2 cellular contexts compared by ENCODE assay signal in genomic region chr4:44447563-44448504, GRCh38.
TF ChIP-seq lines count a peak whose summit lies in the region.

No MANE protein-coding gene starts in this region.

TF ChIP-seq in A549, 52 proteins besides CTCF, POLR2A, EP300 and RAD21:
- TF ChIP-seq, protein P1, sequence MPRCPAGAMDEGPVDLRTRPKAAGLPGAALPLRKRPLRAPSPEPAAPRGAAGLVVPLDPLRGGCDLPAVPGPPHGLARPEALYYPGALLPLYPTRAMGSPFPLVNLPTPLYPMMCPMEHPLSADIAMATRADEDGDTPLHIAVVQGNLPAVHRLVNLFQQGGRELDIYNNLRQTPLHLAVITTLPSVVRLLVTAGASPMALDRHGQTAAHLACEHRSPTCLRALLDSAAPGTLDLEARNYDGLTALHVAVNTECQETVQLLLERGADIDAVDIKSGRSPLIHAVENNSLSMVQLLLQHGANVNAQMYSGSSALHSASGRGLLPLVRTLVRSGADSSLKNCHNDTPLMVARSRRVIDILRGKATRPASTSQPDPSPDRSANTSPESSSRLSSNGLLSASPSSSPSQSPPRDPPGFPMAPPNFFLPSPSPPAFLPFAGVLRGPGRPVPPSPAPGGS (IDR thresholded peaks at IDR 0.05): no peak
- TF ChIP-seq NPAS2 (CRISPR knock-in tag; IDR thresholded peaks at IDR 0.05; ENCODE audit: borderline replicate concordance) (no peak), ZSCAN20 (CRISPR knock-in tag; IDR thresholded peaks at IDR 0.05) (no peak), JUNB (IDR thresholded peaks at IDR 0.05) (no peak), NR3C1 (IDR thresholded peaks at IDR 0.05) (no peak), MAX (IDR thresholded peaks at IDR 0.05) (no peak), HOXB13 (CRISPR knock-in tag; IDR thresholded peaks at IDR 0.05; ENCODE audit: low read depth) (no peak)
TF ChIP-seq in A549: peak in this region for 0.

TF ChIP-seq in H1, 55 proteins besides CTCF, POLR2A, EP300 and RAD21:
- TF ChIP-seq SUZ12 (IDR thresholded peaks at IDR 0.05; ENCODE audit: low read length) (0 out of 2 replicates have a peak, but pooled peaks have one; percentile 36), ASH2L (IDR thresholded peaks at IDR 0.05; ENCODE audit: low read length) (peak; percentile 54), PHF8 (conservative IDR thresholded peaks at IDR 0.05; ENCODE audit: low read depth, low read length) (peak; percentile 42; the same call in 1 of the 2 replicates), SRF (IDR thresholded peaks at IDR 0.05; ENCODE audit: low read depth, low read length) (no peak), SIN3A (conservative IDR thresholded peaks at IDR 0.05 in 1 of 2, IDR thresholded peaks at IDR 0.05 in 1 of 2; ENCODE audit: low read depth in 1 of 2, low read length in 2 of 2) (0 out of 4 replicates have a peak, but pooled peaks of 1 of the 2 experiments have one; percentile 46), RNF2 (IDR thresholded peaks at IDR 0.05; ENCODE audit: borderline replicate concordance, low read depth, low read length, missing control alignments, poor library complexity, severe bottlenecking) (peak; percentile 31), NRF1 (IDR thresholded peaks at IDR 0.05; ENCODE audit: low read depth, low read length) (no peak), USF2 (IDR thresholded peaks at IDR 0.05; ENCODE audit: low read length) (no peak), SIRT6 (IDR thresholded peaks at IDR 0.05; ENCODE audit: low read length) (no peak), CBX5 (IDR thresholded peaks at IDR 0.05; ENCODE audit: low read depth, low read length) (no peak), MAX (IDR thresholded peaks at IDR 0.05) (peak; percentile 89), CREB1 (IDR thresholded peaks at IDR 0.05) (peak; percentile 70), TCF12 (IDR thresholded peaks at IDR 0.05; ENCODE audit: low read depth, low read length) (no peak), KDM4A (IDR thresholded peaks at IDR 0.05; ENCODE audit: low read depth, low read length, severe bottlenecking) (peak; percentile 78), E2F6 (IDR thresholded peaks at IDR 0.05) (peak; percentile 68; the same call in 1 of the 2 replicates), EZH2 (IDR thresholded peaks at IDR 0.05; ENCODE audit: low read depth, low read length, severe bottlenecking) (no peak), KDM5A (IDR thresholded peaks at IDR 0.05; ENCODE audit: low read length) (no peak), BCL11A (IDR thresholded peaks at IDR 0.05; ENCODE audit: low read depth in 2 of 2, low read length in 2 of 2) (no peak), JUN (IDR thresholded peaks at IDR 0.05; ENCODE audit: low read depth, low read length) (no peak), RBBP5 (IDR thresholded peaks at IDR 0.05; ENCODE audit: borderline replicate concordance, low read depth, low read length) (peak; percentile 61), TAF7 (optimal IDR thresholded peaks at IDR 0.05; ENCODE audit: borderline replicate concordance, low read depth, low read length) (no peak), SP4 (IDR thresholded peaks at IDR 0.05; ENCODE audit: low read length) (no peak), HDAC2 (IDR thresholded peaks at IDR 0.05; ENCODE audit: borderline replicate concordance in 1 of 2, low read depth in 2 of 2, low read length in 2 of 2) (0 out of 4 replicates have a peak, but pooled peaks of 1 of the 2 experiments have one; percentile 40), GABPA (IDR thresholded peaks at IDR 0.05; ENCODE audit: borderline replicate concordance, insufficient read depth, low read length) (no peak), FOSL1 (IDR thresholded peaks at IDR 0.05; ENCODE audit: insufficient read depth, low read depth, low read length) (no peak)
TF ChIP-seq in H1: peak in this region for 11.
